In genomic region chr17:7035591-7036368, GRCh38 we compare ENCODE assay signal across 8 cellular contexts. TPM values are rescaled to one million over a fixed set of nuclear protein-coding genes. Genes with fewer than 3 reads are reported as not detected.
DNase-seq lines count a peak whose midpoint lies in the region; ATAC-seq and TF ChIP-seq lines count a peak whose summit lies in the region.

A gene with protein sequence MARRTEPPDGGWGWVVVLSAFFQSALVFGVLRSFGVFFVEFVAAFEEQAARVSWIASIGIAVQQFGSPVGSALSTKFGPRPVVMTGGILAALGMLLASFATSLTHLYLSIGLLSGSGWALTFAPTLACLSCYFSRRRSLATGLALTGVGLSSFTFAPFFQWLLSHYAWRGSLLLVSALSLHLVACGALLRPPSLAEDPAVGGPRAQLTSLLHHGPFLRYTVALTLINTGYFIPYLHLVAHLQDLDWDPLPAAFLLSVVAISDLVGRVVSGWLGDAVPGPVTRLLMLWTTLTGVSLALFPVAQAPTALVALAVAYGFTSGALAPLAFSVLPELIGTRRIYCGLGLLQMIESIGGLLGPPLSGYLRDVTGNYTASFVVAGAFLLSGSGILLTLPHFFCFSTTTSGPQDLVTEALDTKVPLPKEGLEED (plus strand): TSS chr17:7036015. CDS start chr17:7036383, 368 bp downstream.

- peaks cover 10% of the 10 kb centered on the region for H3K36me3 Mint-ChIP-seq in activated CD4-positive, alpha-beta T cell treated with anti-CD3 and anti-CD28 coated beads, Interleukin-2, amount 10 ng/mL, durations not matched to agents 7 days and 5 days (ENCODE audit: low read depth)

- peak within 1 kb of the TSS; percentile 79 to 92 (median 87) for H3K27ac ChIP-seq in BLaER1 treated with 17β-estradiol and CSF1 and Interleukin-3, amounts not matched to agents 10 nM and 100 nM
- peak within 1 kb of the TSS; percentile 3 to 70 for H3K27ac ChIP-seq in coronary artery
- peak within 1 kb of the TSS; percentile 72 for H3K27ac ChIP-seq in layer of hippocampus (ENCODE audit: low read depth, low read length)

- H3K4me3 Mint-ChIP-seq in activated CD4-positive, alpha-beta T cell treated with anti-CD3 and anti-CD28 coated beads, Interleukin-2, amount 10 ng/mL, durations not matched to agents 7 days and 5 days: peak within 1 kb of the TSS; percentile 87

- peaks cover 0 to 11% (median 0%) of the 10 kb centered on the region in 11 experiments; a peak in 1 of 22 replicates for H4K20me1 ChIP-seq in BLaER1 treated with 17β-estradiol and CSF1 and Interleukin-3, amounts not matched to agents 10 nM and 100 nM

- peak; percentile 93 for DNase-seq in NCI-H69 (lab: John Stamatoyannopoulos, UW)
- DNase-seq in activated CD4-positive, alpha-beta T cell treated with anti-CD3 and anti-CD28 coated beads, Interleukin-2, amount 10 ng/mL, durations not matched to agents 7 days and 5 days: peak; percentile 99
- DNase-seq in coronary artery (ENCODE audit: low spot score): peak; percentile 88
- DNase-seq in stimulated activated CD4-positive, alpha-beta T cell treated with anti-CD3 and anti-CD28 coated beads, Interleukin-1b, Interleukin-23, amount 100 ng/mL, for 4 hours (ENCODE audit: low read depth in 2 of 2): peak; percentile 95 to 96

- peaks cover 60% of the 10 kb centered on the region for H3K4me1 Mint-ChIP-seq in activated CD4-positive, alpha-beta T cell treated with anti-CD3 and anti-CD28 coated beads, Interleukin-2, amount 10 ng/mL, durations not matched to agents 7 days and 5 days

- H3K9me3 Mint-ChIP-seq in activated CD4-positive, alpha-beta T cell treated with anti-CD3 and anti-CD28 coated beads, Interleukin-2, amount 10 ng/mL, durations not matched to agents 7 days and 5 days: no peaks in the 10 kb centered on the region

- peak; percentile 87 for ATAC-seq in GM19328 (IDR thresholded peaks at IDR 0.05; ENCODE audit: unreplicated experiment)
- peak; percentile 72 for ATAC-seq in HG03469 (IDR thresholded peaks at IDR 0.05; ENCODE audit: unreplicated experiment)

- peak within 1 kb of the TSS; percentile 95 for H3K27ac Mint-ChIP-seq in activated CD4-positive, alpha-beta T cell treated with anti-CD3 and anti-CD28 coated beads, Interleukin-2, amount 10 ng/mL, durations not matched to agents 7 days and 5 days

- no peaks in the 10 kb centered on the region for H3K9me3 ChIP-seq in BLaER1 treated with 17β-estradiol and CSF1 and Interleukin-3, amounts not matched to agents 10 nM and 100 nM (replicated peaks in 1 of 11)

- H3K27me3 ChIP-seq in BLaER1 treated with 17β-estradiol and CSF1 and Interleukin-3, amounts not matched to agents 10 nM and 100 nM: peaks cover 0 to 2% (median 0%) of the 10 kb centered on the region in 11 experiments; a peak in 3 of 22 replicates
- H3K27me3 ChIP-seq in layer of hippocampus (ENCODE audit: control insufficient read depth, insufficient read depth, low read length): peaks cover 5% of the 10 kb centered on the region

- peak within 1 kb of the TSS; percentile 89 to 99 (median 96) for H3K4me2 ChIP-seq in BLaER1 treated with 17β-estradiol and CSF1 and Interleukin-3, amounts not matched to agents 10 nM and 100 nM

- peak within 1 kb of the TSS; percentile 76 to 95 (median 82) for H3K4me3 ChIP-seq in BLaER1 treated with 17β-estradiol and CSF1 and Interleukin-3, amounts not matched to agents 10 nM and 100 nM
- peak within 1 kb of the TSS; percentile 77 for H3K4me3 ChIP-seq in coronary artery

- no peak for TF ChIP-seq CTCF in coronary artery (IDR thresholded peaks at IDR 0.05)

- H3K36me3 ChIP-seq in BLaER1 treated with 17β-estradiol and CSF1 and Interleukin-3, amounts not matched to agents 10 nM and 100 nM: no peaks in the 10 kb centered on the region

- H3K9ac ChIP-seq in BLaER1 treated with 17β-estradiol and CSF1 and Interleukin-3, amounts not matched to agents 10 nM and 100 nM: peak within 1 kb of the TSS; percentile 75 to 89 (median 83)

- peaks cover 24 to 80% (median 67%) of the 10 kb centered on the region in 10 experiments for H3K4me1 ChIP-seq in BLaER1 treated with 17β-estradiol and CSF1 and Interleukin-3, amounts not matched to agents 10 nM and 100 nM

- POLR2A ChIA-PET in activated CD4-positive, alpha-beta T cell treated with anti-CD3 and anti-CD28 coated beads, Interleukin-2, amount 10 ng/mL, durations not matched to agents 7 days and 5 days (lab: Charles Lee): interaction anchor here (1.2 kb wide), 1 partner anchor 14 kb away, joined by 5 read pairs; no protein-coding TSS in a partner anchor

- CTCF ChIA-PET in activated CD4-positive, alpha-beta T cell treated with anti-CD3 and anti-CD28 coated beads, Interleukin-2, amount 10 ng/mL, durations not matched to agents 7 days and 5 days (lab: Charles Lee): interaction anchor here (0.5 to 1.7 kb wide), 11 partner anchors 10 to 618 kb away, joined by 3 to 15 read pairs (median 4); partner anchors contain the start of gene BCL6B

- H3K27me3 Mint-ChIP-seq in activated CD4-positive, alpha-beta T cell treated with anti-CD3 and anti-CD28 coated beads, Interleukin-2, amount 10 ng/mL, durations not matched to agents 7 days and 5 days: no peaks in the 10 kb centered on the region

RNA-seq across cellular contexts. Expression of the gene that starts here (rescaled TPM):
- 10 to 100 TPM; 18.0 to 19.1 TPM for total RNA-seq in activated CD4-positive, alpha-beta T cell treated with anti-CD3 and anti-CD28 coated beads, Interleukin-2, amount 10 ng/mL, durations not matched to agents 7 days and 5 days

Comparison
In these comparisons a context has a peak if more than half of its experiments do, and no peak if none do; other contexts are left out.
1. Peak in every context shown above with its lines: DNase-seq, ATAC-seq, H3K4me3 ChIP-seq and H3K27ac ChIP-seq.
2. H3K27ac ChIP-seq: peak in every context shown above with its lines; median percentile 87 in BLaER1 treated with 17β-estradiol and CSF1 and Interleukin-3, amounts not matched to agents 10 nM and 100 nM; 72 in layer of hippocampus; 36 in coronary artery.